Comparison of ENCODE assay signal across 26 cellular contexts in genomic region chr14:71623939-71624338, GRCh38.
"Had no signal": no experiment of that assay in that cellular context is flagged by ENCODE, and none has a peak within 500 bp of the region (broad histone marks: within the 10 kb centered on the region; RNA-seq: fewer than 3 reads in every experiment).

No MANE protein-coding gene starts in this region.

- ATAC-seq: activated CD8-positive, alpha-beta T cell treated with anti-CD3 and anti-CD28 coated beads for 36 hours; activated naive CD8-positive, alpha-beta T cell treated with anti-CD3 and anti-CD28 coated beads, Interleukin-2, amount 50 U/mL, for 24 hours; left lung; pancreas; psoas muscle; stimulated activated naive CD8-positive, alpha-beta T cell treated with anti-CD3 and anti-CD28 coated beads, Interleukin-15, Interleukin-2, amounts not matched to agents 100 U/mL and 50 U/mL, for 24 hours; upper lobe of right lung had no signal

- H3K4me3 ChIP-seq: coronary artery, dorsolateral prefrontal cortex, left lung, lung, pancreas, psoas muscle, thyroid gland, upper lobe of right lung had no signal

- FAIRE-seq: frontal cortex, islet of Langerhans, pancreas had no signal

- H3K9me3 ChIP-seq: left lung, pancreas, psoas muscle, thyroid gland, upper lobe of right lung had no signal

- DNase-seq: activated B cell treated with CpG ODN at 0.5 μM for 24 hours; activated CD4-positive, alpha-beta T cell treated with anti-CD3 and anti-CD28 coated beads, Interleukin-2, amount 50 U/mL, for 1 hour; activated CD8-positive, alpha-beta T cell treated with anti-CD3 and anti-CD28 coated beads for 36 hours; activated naive CD8-positive, alpha-beta T cell treated with anti-CD3 and anti-CD28 coated beads, Interleukin-2, amount 50 U/mL, for 24 hours; activated T-cell treated with anti-CD3 and anti-CD28 coated beads, Interleukin-2, amount 50 U/mL, for 48 hours; dorsolateral prefrontal cortex; effector memory CD4-positive, alpha-beta T cell; left lung; mesendoderm; naive B cell; nephron progenitor cell; nucleus accumbens; pancreas; stimulated activated CD4-positive, alpha-beta T cell treated with anti-CD3 and anti-CD28 coated beads, Interleukin-2, amount 100 ng/mL, for 48 hours; stimulated activated naive CD8-positive, alpha-beta T cell treated with anti-CD3 and anti-CD28 coated beads, Interleukin-15, Interleukin-2, amounts not matched to agents 100 U/mL and 50 U/mL, for 24 hours; T-helper 1 cell; thyroid gland; upper lobe of right lung had no signal

- H3K4me1 ChIP-seq: left lung, pancreas, psoas muscle, thyroid gland, upper lobe of right lung had no signal

- H3K27me3 ChIP-seq: dorsolateral prefrontal cortex, left lung, pancreas, thyroid gland, upper lobe of right lung had no signal

- H3K27ac ChIP-seq: coronary artery, dorsolateral prefrontal cortex, left lung, pancreas, psoas muscle, thyroid gland, upper lobe of right lung had no signal

- H3K9me3 Mint-ChIP-seq: activated B cell treated with CpG ODN at 0.5 μM for 24 hours; activated CD8-positive, alpha-beta T cell treated with anti-CD3 and anti-CD28 coated beads for 36 hours; activated naive CD4-positive, alpha-beta T cell treated with anti-CD3 and anti-CD28 coated beads, Interleukin-2, amount 50 U/mL, for 24 hours; activated naive CD8-positive, alpha-beta T cell treated with anti-CD3 and anti-CD28 coated beads, Interleukin-2, amount 50 U/mL, for 24 hours; activated T-helper 2 cell treated with anti-CD3 and anti-CD28 coated beads, Interferon-gamma antibody, Interleukin-2, Interleukin-4, amounts not matched to agents 10 μg/mL and 5 μg/mL and 100 μg/mL, durations not matched to agents 14 hours and 24 hours and 36 hours; T-helper 2 cell treated with Interferon-gamma antibody and Interleukin-4, amounts not matched to agents 5 μg/mL and 100 μg/mL, for 36 hours had no signal

- H3K36me3 ChIP-seq: thyroid gland had no signal

- H3K27me3 Mint-ChIP-seq: activated B cell treated with CpG ODN at 0.5 μM for 24 hours; activated CD8-positive, alpha-beta T cell treated with anti-CD3 and anti-CD28 coated beads for 36 hours; activated naive CD4-positive, alpha-beta T cell treated with anti-CD3 and anti-CD28 coated beads, Interleukin-2, amount 50 U/mL, for 24 hours; activated naive CD8-positive, alpha-beta T cell treated with anti-CD3 and anti-CD28 coated beads, Interleukin-2, amount 50 U/mL, for 24 hours; naive B cell had no signal

- H3K27ac Mint-ChIP-seq: activated B cell treated with CpG ODN at 0.5 μM for 24 hours; activated CD8-positive, alpha-beta T cell treated with anti-CD3 and anti-CD28 coated beads for 36 hours; activated naive CD4-positive, alpha-beta T cell treated with anti-CD3 and anti-CD28 coated beads, Interleukin-2, amount 50 U/mL, for 24 hours; activated naive CD8-positive, alpha-beta T cell treated with anti-CD3 and anti-CD28 coated beads, Interleukin-2, amount 50 U/mL, for 24 hours; activated T-helper 2 cell treated with anti-CD3 and anti-CD28 coated beads, Interferon-gamma antibody, Interleukin-2, Interleukin-4, amounts not matched to agents 10 μg/mL and 5 μg/mL and 100 μg/mL, durations not matched to agents 14 hours and 24 hours and 36 hours; nephron progenitor cell; T-helper 2 cell treated with Interferon-gamma antibody and Interleukin-4, amounts not matched to agents 5 μg/mL and 100 μg/mL, for 36 hours had no signal

- H3K4me3 Mint-ChIP-seq: activated B cell treated with CpG ODN at 0.5 μM for 24 hours; activated CD8-positive, alpha-beta T cell treated with anti-CD3 and anti-CD28 coated beads for 36 hours; activated naive CD4-positive, alpha-beta T cell treated with anti-CD3 and anti-CD28 coated beads, Interleukin-2, amount 50 U/mL, for 24 hours; activated naive CD8-positive, alpha-beta T cell treated with anti-CD3 and anti-CD28 coated beads, Interleukin-2, amount 50 U/mL, for 24 hours; naive B cell; nephron progenitor cell; T-helper 2 cell treated with Interferon-gamma antibody and Interleukin-4, amounts not matched to agents 5 μg/mL and 100 μg/mL, for 36 hours had no signal

- H3K4me1 Mint-ChIP-seq: activated naive CD4-positive, alpha-beta T cell treated with anti-CD3 and anti-CD28 coated beads, Interleukin-2, amount 50 U/mL, for 24 hours had no signal
